17 cellular contexts compared by ENCODE assay signal in the genomic region with DNA sequence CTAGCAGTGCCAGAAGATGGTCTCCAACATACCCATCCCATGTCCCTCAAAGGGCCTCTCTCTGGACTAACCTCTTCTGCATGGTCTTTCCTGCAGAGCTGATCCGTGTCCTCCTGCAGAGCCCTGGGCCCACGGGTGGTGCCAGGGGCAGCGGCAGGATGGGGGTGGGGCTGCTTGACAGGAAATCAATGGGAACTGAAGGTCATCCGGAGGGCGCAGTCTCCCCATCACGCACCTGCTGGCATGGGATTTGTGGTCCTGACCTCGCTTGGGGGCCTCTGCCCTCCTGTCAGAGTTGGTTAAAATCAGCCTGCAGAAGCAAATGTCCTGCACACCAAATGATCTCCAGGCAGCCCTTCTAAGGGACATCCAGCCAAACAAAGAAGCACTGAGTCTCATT.
"Had no signal": no experiment of that assay in that cellular context is flagged by ENCODE, and none has a peak within 500 bp of the region (broad histone marks: within the 10 kb centered on the region; RNA-seq: fewer than 3 reads in every experiment).

No MANE protein-coding gene starts in this region.

- ATAC-seq: activated CD8-positive, alpha-beta T cell treated with anti-CD3 and anti-CD28 coated beads, Interleukin-2, amount 10 ng/mL, durations not matched to agents 7 days and 5 days; left lung; stimulated activated naive CD8-positive, alpha-beta T cell treated with anti-CD3 and anti-CD28 coated beads, Interleukin-15, amount 100 ng/mL, for 72 hours had no signal

- H3K36me3 Mint-ChIP-seq: activated naive CD8-positive, alpha-beta T cell had no signal

- H3K27me3 Mint-ChIP-seq: activated naive CD8-positive, alpha-beta T cell; naive B cell; stimulated activated naive CD8-positive, alpha-beta T cell treated with anti-CD3 and anti-CD28 coated beads, Interleukin-15, amount 100 ng/mL, for 72 hours had no signal

- H3K27ac Mint-ChIP-seq: activated naive CD8-positive, alpha-beta T cell; stimulated activated naive CD8-positive, alpha-beta T cell treated with anti-CD3 and anti-CD28 coated beads, Interleukin-15, amount 100 ng/mL, for 72 hours had no signal

- H3K4me3 Mint-ChIP-seq: activated CD8-positive, alpha-beta T cell treated with anti-CD3 and anti-CD28 coated beads, Interleukin-2, amount 10 ng/mL, durations not matched to agents 7 days and 5 days; activated naive CD8-positive, alpha-beta T cell; stimulated activated naive CD8-positive, alpha-beta T cell treated with anti-CD3 and anti-CD28 coated beads, Interleukin-15, amount 100 ng/mL, for 72 hours had no signal

- DNase-seq: activated CD4-positive, alpha-beta T cell treated with anti-CD3 and anti-CD28 coated beads for 48 hours; activated CD4-positive, CD25-positive, alpha-beta regulatory T cell; activated CD8-positive, alpha-beta T cell treated with anti-CD3 and anti-CD28 coated beads, Interleukin-2, amount 10 ng/mL, durations not matched to agents 7 days and 5 days; activated gamma-delta T cell treated with Interleukin-2 at 50 U/mL for 16 hours; dorsolateral prefrontal cortex; erythroblast; kidney; left lung; mammary epithelial cell; naive B cell; SJCRH30; stimulated activated CD4-positive, alpha-beta T cell treated with anti-CD3 and anti-CD28 coated beads, Interleukin-15, amount 100 ng/mL, for 24 hours; stimulated activated CD4-positive, alpha-beta T cell treated with anti-CD3 and anti-CD28 coated beads, Interleukin-2, amount 100 ng/mL, for 48 hours; stimulated activated naive CD8-positive, alpha-beta T cell treated with anti-CD3 and anti-CD28 coated beads, Interleukin-15, amount 100 ng/mL, for 72 hours; T1000; transverse colon had no signal
